Comparison of ENCODE assay signal across 2 cellular contexts in the genomic region with DNA sequence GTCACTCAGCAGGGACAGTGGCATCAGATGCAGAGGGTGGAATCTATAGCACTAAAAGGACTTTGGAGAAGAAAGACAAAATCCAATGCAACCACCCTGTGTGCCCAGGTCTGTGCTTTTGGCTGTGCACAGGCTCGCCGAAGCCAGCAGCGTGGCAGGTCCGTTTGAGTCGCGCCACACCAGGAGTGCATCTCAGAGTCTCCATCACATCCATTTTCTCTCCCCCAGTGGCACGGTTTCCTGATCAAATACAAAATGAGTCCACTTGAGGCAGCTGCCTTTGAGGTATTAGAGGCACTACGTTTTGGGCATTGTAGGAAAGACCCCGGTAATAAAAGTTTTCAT.
TF ChIP-seq lines count a peak whose summit lies in the region.

No MANE protein-coding gene starts in this region.

TF ChIP-seq in IMR-90, 13 proteins besides CTCF, POLR2A, EP300 and RAD21:
- TF ChIP-seq ELK1 (IDR thresholded peaks at IDR 0.05; ENCODE audit: borderline replicate concordance, low read depth, low read length): no peak
- no peak for TF ChIP-seq CEBPB (IDR thresholded peaks at IDR 0.05; ENCODE audit: low read depth, low read length)
- no peak for TF ChIP-seq MAFK (IDR thresholded peaks at IDR 0.05; ENCODE audit: low read depth, low read length)
- TF ChIP-seq CHD1 (IDR thresholded peaks at IDR 0.05; ENCODE audit: low read depth, low read length): no peak
- TF ChIP-seq MXI1 (IDR thresholded peaks at IDR 0.05; ENCODE audit: borderline replicate concordance, low read depth, low read length): no peak
- no peak for TF ChIP-seq SMC3 (IDR thresholded peaks at IDR 0.05; ENCODE audit: low read depth, low read length)
- TF ChIP-seq BHLHE40 (IDR thresholded peaks at IDR 0.05; ENCODE audit: low read depth, low read length): no peak
- no peak for TF ChIP-seq FOS (IDR thresholded peaks at IDR 0.05; ENCODE audit: low read depth, low read length)
- TF ChIP-seq RFX5 (IDR thresholded peaks at IDR 0.05; ENCODE audit: low read depth, low read length): no peak
- TF ChIP-seq MAZ (IDR thresholded peaks at IDR 0.05; ENCODE audit: borderline replicate concordance, low read depth, low read length): no peak
- TF ChIP-seq NFE2L2 (IDR thresholded peaks at IDR 0.05; ENCODE audit: low read depth, low read length): no peak
- TF ChIP-seq, protein P1, sequence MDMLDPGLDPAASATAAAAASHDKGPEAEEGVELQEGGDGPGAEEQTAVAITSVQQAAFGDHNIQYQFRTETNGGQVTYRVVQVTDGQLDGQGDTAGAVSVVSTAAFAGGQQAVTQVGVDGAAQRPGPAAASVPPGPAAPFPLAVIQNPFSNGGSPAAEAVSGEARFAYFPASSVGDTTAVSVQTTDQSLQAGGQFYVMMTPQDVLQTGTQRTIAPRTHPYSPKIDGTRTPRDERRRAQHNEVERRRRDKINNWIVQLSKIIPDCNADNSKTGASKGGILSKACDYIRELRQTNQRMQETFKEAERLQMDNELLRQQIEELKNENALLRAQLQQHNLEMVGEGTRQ (IDR thresholded peaks at IDR 0.05; ENCODE audit: low read depth, low read length): no peak
- no peak for TF ChIP-seq RCOR1 (IDR thresholded peaks at IDR 0.05; ENCODE audit: insufficient replicate concordance, low read length)

TF ChIP-seq in H1, 55 proteins besides CTCF, POLR2A, EP300 and RAD21:
- TF ChIP-seq SP1 (IDR thresholded peaks at IDR 0.05; ENCODE audit: low read depth, low read length) (no peak), KDM1A (IDR thresholded peaks at IDR 0.05; ENCODE audit: borderline replicate concordance, low read length) (no peak), YY1 (IDR thresholded peaks at IDR 0.05; ENCODE audit: low read depth, low read length) (no peak), KDM5A (IDR thresholded peaks at IDR 0.05; ENCODE audit: low read length) (no peak), GABPA (IDR thresholded peaks at IDR 0.05; ENCODE audit: borderline replicate concordance, insufficient read depth, low read length) (no peak), CBX5 (IDR thresholded peaks at IDR 0.05; ENCODE audit: low read depth, low read length) (no peak), CHD2 (IDR thresholded peaks at IDR 0.05; ENCODE audit: low read length) (no peak)
- TF ChIP-seq, protein P2, sequence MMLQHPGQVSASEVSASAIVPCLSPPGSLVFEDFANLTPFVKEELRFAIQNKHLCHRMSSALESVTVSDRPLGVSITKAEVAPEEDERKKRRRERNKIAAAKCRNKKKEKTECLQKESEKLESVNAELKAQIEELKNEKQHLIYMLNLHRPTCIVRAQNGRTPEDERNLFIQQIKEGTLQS (IDR thresholded peaks at IDR 0.05; ENCODE audit: insufficient read depth, low read depth, low read length): no peak
